ENCODE assay signal across 20 cellular contexts in the genomic region with DNA sequence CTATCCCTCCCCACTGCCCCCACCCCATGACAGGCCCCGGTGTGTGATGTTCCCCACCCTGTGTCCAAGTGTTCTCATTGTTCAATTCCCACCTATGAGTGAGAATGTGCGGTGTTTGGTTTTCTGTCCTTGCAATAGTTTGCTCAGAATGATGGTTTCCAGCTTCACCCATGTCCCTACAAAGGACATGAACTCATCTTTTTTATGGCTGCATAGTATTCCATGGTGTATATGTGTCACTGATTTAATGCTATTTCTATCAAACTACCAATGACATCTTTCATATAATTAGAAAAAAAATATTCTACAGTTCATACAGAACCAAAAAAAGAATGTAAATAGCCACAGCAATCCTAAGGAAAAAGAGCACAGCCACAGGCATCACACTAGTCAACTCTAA. TPM values are rescaled to one million over a fixed set of nuclear protein-coding genes. Genes with fewer than 3 reads are reported as not detected.
"Had no signal": no experiment of that assay in that cellular context is flagged by ENCODE, and none has a peak within 500 bp of the region (broad histone marks: within the 10 kb centered on the region; RNA-seq: fewer than 3 reads in every experiment).

No MANE protein-coding gene starts in this region.

RNA-seq across cellular contexts. Expression of a gene that starts 9.8 kb away (rescaled TPM):
- total RNA-seq: activated naive CD4-positive, alpha-beta T cell treated with anti-CD3 and anti-CD28 coated beads for 36 hours; activated naive CD4-positive, alpha-beta T cell treated with anti-CD3 and anti-CD28 coated beads, Interleukin-2, amount 50 U/mL, for 72 hours; activated naive CD8-positive, alpha-beta T cell treated with anti-CD3 and anti-CD28 coated beads for 36 hours; activated naive CD8-positive, alpha-beta T cell treated with anti-CD3 and anti-CD28 coated beads, Interleukin-2, amount 10 ng/mL, durations not matched to agents 7 days and 5 days; activated T-cell treated with anti-CD3 and anti-CD28 coated beads, Interleukin-2, amount 50 U/mL, for 4 hours; activated T-cell treated with anti-CD3 and anti-CD28 coated beads, Interleukin-2, amount 50 U/mL, for 72 hours; activated T-helper 1 cell treated with anti-CD3 and anti-CD28 coated beads, Interleukin-12 subunit alpha, Interleukin-12 subunit beta, Interleukin-2, Interleukin-4 antibody, amounts not matched to agents 30 ng/mL and 10 ng/mL and 1 ng/mL, durations not matched to agents 14 hours and 24 hours and 36 hours; activated T-helper 17 cell treated with anti-CD3 and anti-CD28 coated beads, Interleukin-2, amount 50 U/mL, for 72 hours; activated T-helper 2 cell treated with anti-CD3 and anti-CD28 coated beads, Interferon-gamma antibody, Interleukin-2, Interleukin-4, amounts not matched to agents 10 μg/mL and 5 μg/mL and 100 μg/mL, durations not matched to agents 14 hours and 24 hours and 36 hours; adrenal gland; aorta; ascending aorta; body of pancreas; breast epithelium; bronchial epithelial cell; cardiac muscle cell; cardiac septum; cerebellum; chondrocyte had no signal
- polyA plus RNA-seq: adipose tissue, adrenal gland, aorta had no signal

RNA-seq across cellular contexts. Expression of a gene that starts 38.5 kb away (rescaled TPM):
- total RNA-seq: activated naive CD4-positive, alpha-beta T cell treated with anti-CD3 and anti-CD28 coated beads for 36 hours; activated naive CD4-positive, alpha-beta T cell treated with anti-CD3 and anti-CD28 coated beads, Interleukin-2, amount 50 U/mL, for 72 hours; activated naive CD8-positive, alpha-beta T cell treated with anti-CD3 and anti-CD28 coated beads for 36 hours; activated naive CD8-positive, alpha-beta T cell treated with anti-CD3 and anti-CD28 coated beads, Interleukin-2, amount 10 ng/mL, durations not matched to agents 7 days and 5 days; activated T-cell treated with anti-CD3 and anti-CD28 coated beads, Interleukin-2, amount 50 U/mL, for 4 hours; activated T-cell treated with anti-CD3 and anti-CD28 coated beads, Interleukin-2, amount 50 U/mL, for 72 hours; activated T-helper 1 cell treated with anti-CD3 and anti-CD28 coated beads, Interleukin-12 subunit alpha, Interleukin-12 subunit beta, Interleukin-2, Interleukin-4 antibody, amounts not matched to agents 30 ng/mL and 10 ng/mL and 1 ng/mL, durations not matched to agents 14 hours and 24 hours and 36 hours; activated T-helper 17 cell treated with anti-CD3 and anti-CD28 coated beads, Interleukin-2, amount 50 U/mL, for 72 hours; activated T-helper 2 cell treated with anti-CD3 and anti-CD28 coated beads, Interferon-gamma antibody, Interleukin-2, Interleukin-4, amounts not matched to agents 10 μg/mL and 5 μg/mL and 100 μg/mL, durations not matched to agents 14 hours and 24 hours and 36 hours; adrenal gland; aorta; ascending aorta; body of pancreas; breast epithelium; bronchial epithelial cell; cardiac muscle cell; cerebellum; chondrocyte had no signal
- polyA plus RNA-seq: aorta, cardiac muscle cell had no signal
